In genomic region chr21:38796426-38796825, GRCh38 we compare ENCODE assay signal across 14 cellular contexts. TPM values are rescaled to one million over a fixed set of nuclear protein-coding genes. Genes with fewer than 3 reads are reported as not detected.
DNase-seq lines count a peak whose midpoint lies in the region; ATAC-seq, FAIRE-seq and TF ChIP-seq lines count a peak whose summit lies in the region.
"Had no signal": no experiment of that assay in that cellular context is flagged by ENCODE, and none has a peak within 500 bp of the region (broad histone marks: within the 10 kb centered on the region; RNA-seq: fewer than 3 reads in every experiment).

No MANE protein-coding gene starts in this region.

- H3K27ac ChIP-seq in RWPE2 (ENCODE audit: poor library complexity, severe bottlenecking) (peak overlapping the region; percentile 93), fibroblast of lung (ENCODE audit: insufficient read depth, low read length) (no peak overlapping the region), right atrium auricular region (no peak overlapping the region)

- no peaks in the 10 kb centered on the region for H3K79me2 ChIP-seq in fibroblast of lung (ENCODE audit: control insufficient read depth, insufficient read depth, low read length)

- H3K4me2 ChIP-seq in fibroblast of lung (ENCODE audit: extremely low read depth, insufficient read depth, low read length) = no peak overlapping the region

- H3K9me3 Mint-ChIP-seq in stimulated activated naive CD8-positive, alpha-beta T cell treated with anti-CD3 and anti-CD28 coated beads, Interleukin-15, amount 100 ng/mL, for 72 hours = peaks cover 0 to 6% of the 10 kb centered on the region in 2 donors
- H3K9me3 Mint-ChIP-seq: activated CD4-positive, alpha-beta T cell treated with anti-CD3 and anti-CD28 coated beads, Interleukin-2, amount 10 ng/mL, durations not matched to agents 7 days and 5 days; stimulated activated naive B cell treated with anti-CD40 and anti-IgM and Interleukin-4, amounts not matched to agents 10 μg/mL and 1 μg/mL and 100 μg/mL, for 72 hours; T-cell had no signal

- H3K36me3 ChIP-seq in RWPE2 (ENCODE audit: low read depth) = no peaks in the 10 kb centered on the region
- H3K36me3 ChIP-seq in fibroblast of lung (ENCODE audit: control insufficient read depth, insufficient read depth, low read length) = no peaks in the 10 kb centered on the region
- H3K36me3 ChIP-seq in right atrium auricular region = no peaks in the 10 kb centered on the region

- H3K27ac Mint-ChIP-seq in stimulated activated naive CD8-positive, alpha-beta T cell treated with anti-CD3 and anti-CD28 coated beads, Interleukin-15, amount 100 ng/mL, for 72 hours = no peak overlapping the region
- H3K27ac Mint-ChIP-seq: activated CD4-positive, alpha-beta T cell treated with anti-CD3 and anti-CD28 coated beads, Interleukin-2, amount 10 ng/mL, durations not matched to agents 7 days and 5 days; stimulated activated naive B cell treated with anti-CD40 and anti-IgM and Interleukin-4, amounts not matched to agents 10 μg/mL and 1 μg/mL and 100 μg/mL, for 72 hours; T-cell had no signal

- peaks cover 16% of the 10 kb centered on the region for H3K27me3 Mint-ChIP-seq in stimulated activated naive CD8-positive, alpha-beta T cell treated with anti-CD3 and anti-CD28 coated beads, Interleukin-15, amount 100 ng/mL, for 72 hours
- H3K27me3 Mint-ChIP-seq: activated CD4-positive, alpha-beta T cell treated with anti-CD3 and anti-CD28 coated beads, Interleukin-2, amount 10 ng/mL, durations not matched to agents 7 days and 5 days had no signal

- H3K27me3 ChIP-seq in RWPE2 (ENCODE audit: insufficient read depth, poor library complexity, severe bottlenecking) (no peaks in the 10 kb centered on the region), fibroblast of lung (ENCODE audit: control insufficient read depth, insufficient read depth, low read length) (no peaks in the 10 kb centered on the region), right atrium auricular region (no peaks in the 10 kb centered on the region)

- FAIRE-seq in GM19239 (lab: Jason Lieb, UNC) = no peak
- FAIRE-seq: G401.6 had no signal

- no peak overlapping the region for H3K4me3 Mint-ChIP-seq in stimulated activated naive CD8-positive, alpha-beta T cell treated with anti-CD3 and anti-CD28 coated beads, Interleukin-15, amount 100 ng/mL, for 72 hours
- H3K4me3 Mint-ChIP-seq: activated CD4-positive, alpha-beta T cell treated with anti-CD3 and anti-CD28 coated beads, Interleukin-2, amount 10 ng/mL, durations not matched to agents 7 days and 5 days; stimulated activated naive B cell treated with anti-CD40 and anti-IgM and Interleukin-4, amounts not matched to agents 10 μg/mL and 1 μg/mL and 100 μg/mL, for 72 hours; T-cell had no signal

- H3K9ac ChIP-seq in fibroblast of lung (ENCODE audit: insufficient read depth, low read length) = no peak overlapping the region

- H3K4me1 ChIP-seq in RWPE2 (ENCODE audit: insufficient read depth, poor library complexity, severe bottlenecking) = peaks cover 51% of the 10 kb centered on the region
- H3K4me1 ChIP-seq in fibroblast of lung (ENCODE audit: control insufficient read depth, extremely low read depth, insufficient read depth, low read length) = no peaks in the 10 kb centered on the region
- H3K4me1 ChIP-seq in right atrium auricular region = no peaks in the 10 kb centered on the region

- DNase-seq in stimulated activated naive CD8-positive, alpha-beta T cell treated with anti-CD3 and anti-CD28 coated beads, Interleukin-15, Interleukin-2, amounts not matched to agents 100 U/mL and 50 U/mL, for 24 hours = peak; percentile 33
- DNase-seq in stimulated activated naive CD8-positive, alpha-beta T cell treated with anti-CD3 and anti-CD28 coated beads, Interleukin-15, amount 100 ng/mL, for 72 hours = no peak
- DNase-seq in RWPE2 (ENCODE audit: low spot score) = no peak
- peak; percentile 58 to 79 for DNase-seq in fibroblast of lung (ENCODE audit: low read depth in 2 of 2)
- no peak for DNase-seq in GM19239 (ENCODE audit: insufficient read length, low spot score)
- no peak for DNase-seq in right atrium auricular region (ENCODE audit: low spot score)
- no peak for DNase-seq in NCI-H187 treated with DMSO at 0.1 percent for 48 hours (lab: John Stamatoyannopoulos, UW)
- DNase-seq in COLO829 (ENCODE audit: low spot score) = no peak
- DNase-seq: activated CD4-positive, alpha-beta T cell treated with anti-CD3 and anti-CD28 coated beads, Interleukin-2, amount 10 ng/mL, durations not matched to agents 7 days and 5 days; activated effector memory CD4-positive, alpha-beta T cell treated with anti-CD3 and anti-CD28 coated beads, Interleukin-2, amount 50 U/mL, for 16 hours; caudate nucleus; stimulated activated naive B cell treated with anti-CD40 and anti-IgM and Interleukin-4, amounts not matched to agents 10 μg/mL and 1 μg/mL and 100 μg/mL, for 72 hours; T-cell had no signal

- peaks cover 16% of the 10 kb centered on the region for H3K4me1 Mint-ChIP-seq in stimulated activated naive CD8-positive, alpha-beta T cell treated with anti-CD3 and anti-CD28 coated beads, Interleukin-15, amount 100 ng/mL, for 72 hours
- H3K4me1 Mint-ChIP-seq: activated CD4-positive, alpha-beta T cell treated with anti-CD3 and anti-CD28 coated beads, Interleukin-2, amount 10 ng/mL, durations not matched to agents 7 days and 5 days; T-cell had no signal

- no peak for ATAC-seq in stimulated activated naive CD8-positive, alpha-beta T cell treated with anti-CD3 and anti-CD28 coated beads, Interleukin-15, Interleukin-2, amounts not matched to agents 100 U/mL and 50 U/mL, for 24 hours
- no peak for ATAC-seq in stimulated activated naive CD8-positive, alpha-beta T cell treated with anti-CD3 and anti-CD28 coated beads, Interleukin-15, amount 100 ng/mL, for 72 hours
- ATAC-seq in RWPE2 (ENCODE audit: low read depth) = peak; percentile 20; the same call in 2 of the 3 replicates
- ATAC-seq: stimulated activated naive B cell treated with anti-CD40 and anti-IgM and Interleukin-4, amounts not matched to agents 10 μg/mL and 1 μg/mL and 100 μg/mL, for 72 hours; T-cell had no signal

- no peak overlapping the region for H2AFZ ChIP-seq in fibroblast of lung (ENCODE audit: low read length)

- H3K4me3 ChIP-seq in RWPE2 (ENCODE audit: severe bottlenecking) (no peak overlapping the region), fibroblast of lung (replicated peaks in 1 of 4; ENCODE audit: control extremely low read depth in 1 of 4, insufficient read depth in 1 of 4, low read depth in 3 of 4, low read length in 4 of 4) (no peak overlapping the region), right atrium auricular region (no peak overlapping the region)

- H3K9me3 ChIP-seq in RWPE2 (ENCODE audit: severe bottlenecking) (no peaks in the 10 kb centered on the region), fibroblast of lung (ENCODE audit: control insufficient read depth, insufficient read depth, low read depth, low read length) (no peaks in the 10 kb centered on the region), right atrium auricular region (peaks cover 0 to 4% of the 10 kb centered on the region in 2 donors)

- peak; percentile 67 for TF ChIP-seq CTCF in RWPE2 (IDR thresholded peaks at IDR 0.05; ENCODE audit: poor library complexity, severe bottlenecking)
- peak in 1 of 2 donors; percentile 7 for TF ChIP-seq CTCF in fibroblast of lung (conservative IDR thresholded peaks at IDR 0.05 in 1 of 2, IDR thresholded peaks at IDR 0.05 in 1 of 2; ENCODE audit: low read depth in 1 of 2, low read length in 2 of 2)
- no peak for TF ChIP-seq CTCF in right atrium auricular region (IDR thresholded peaks at IDR 0.05)

- H4K20me1 ChIP-seq in fibroblast of lung (ENCODE audit: control insufficient read depth, extremely low read depth, insufficient read depth, low read length) = no peaks in the 10 kb centered on the region

RNA-seq across cellular contexts. Expression of gene ETS2, which starts 9.3 kb away (rescaled TPM):
- total RNA-seq in fibroblast of lung (70.4 and 77.3 TPM in 2 replicates), right atrium auricular region (10 to 100 TPM; 31.4 to 37.2 TPM)
- 28.0 and 60.5 TPM in 2 replicates for polyA plus RNA-seq in fibroblast of lung
- 21.6 and 41.3 TPM in 2 replicates for polyA plus RNA-seq in fibroblast of lung (2012)
- polyA minus RNA-seq in fibroblast of lung (ENCODE audit: low replicate concordance) = 30.0 and 65.8 TPM in 2 replicates

Comparison
In these comparisons a context has a peak if more than half of its experiments do, and no peak if none do; other contexts are left out.
1. DNase-seq: peak in stimulated activated naive CD8-positive, alpha-beta T cell treated with anti-CD3 and anti-CD28 coated beads, Interleukin-15, Interleukin-2, amounts not matched to agents 100 U/mL and 50 U/mL, for 24 hours (single experiment) and fibroblast of lung (2 of 2); none in stimulated activated naive CD8-positive, alpha-beta T cell treated with anti-CD3 and anti-CD28 coated beads, Interleukin-15, amount 100 ng/mL, for 72 hours (0 of 2), RWPE2 (single experiment), GM19239 (single experiment), right atrium auricular region (single experiment), NCI-H187 treated with DMSO at 0.1 percent for 48 hours (single experiment) and COLO829 (single experiment).